ENCODE assay signal across 12 cellular contexts in the genomic region with DNA sequence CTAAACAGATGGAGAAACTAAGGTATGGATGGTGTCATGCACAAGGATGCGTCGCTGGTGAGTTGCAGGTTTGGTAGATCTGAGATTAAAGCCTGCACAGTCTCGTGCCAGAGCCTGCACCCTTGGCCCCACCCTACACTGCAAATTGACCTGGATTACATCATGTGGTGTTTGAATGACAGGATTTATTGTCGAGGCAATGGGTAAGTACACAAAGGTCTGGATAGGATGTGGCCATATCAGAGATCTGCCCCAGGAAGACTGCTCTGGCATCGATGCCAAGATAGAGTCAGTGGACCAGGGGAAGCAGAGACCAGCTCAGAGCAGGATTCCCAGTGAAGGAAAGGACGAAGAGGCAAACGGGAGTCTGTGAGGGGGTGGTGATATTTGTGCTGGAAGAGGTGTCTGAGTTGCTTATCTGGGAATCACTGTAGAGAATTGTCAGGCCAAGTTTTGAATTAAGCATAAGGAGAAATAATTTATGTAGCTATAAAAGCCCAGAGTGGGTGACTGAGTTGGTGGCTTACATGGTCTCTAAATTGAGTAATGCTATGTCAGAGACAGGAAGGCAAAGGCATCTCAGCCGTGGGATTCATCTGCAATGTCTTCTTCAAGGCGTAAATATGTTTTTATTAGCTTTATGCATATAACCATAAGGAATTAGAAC.
"Had no signal": no experiment of that assay in that cellular context is flagged by ENCODE, and none has a peak within 500 bp of the region (broad histone marks: within the 10 kb centered on the region; RNA-seq: fewer than 3 reads in every experiment).

No MANE protein-coding gene starts in this region.

- H3K4me3 Mint-ChIP-seq: activated CD4-positive, alpha-beta memory T cell treated with anti-CD3 and anti-CD28 coated beads for 36 hours; activated CD4-positive, alpha-beta T cell treated with anti-CD3 and anti-CD28 coated beads for 36 hours; activated T-cell treated with anti-CD3 and anti-CD28 coated beads, Interleukin-2, amount 50 U/mL, for 4 hours; memory B cell; natural killer cell; stimulated activated naive B cell treated with anti-CD40 and anti-IgM and Interleukin-4, amounts not matched to agents 10 μg/mL and 1 μg/mL and 100 μg/mL, for 72 hours had no signal

- H3K36me3 Mint-ChIP-seq: activated CD4-positive, alpha-beta memory T cell treated with anti-CD3 and anti-CD28 coated beads for 36 hours; activated naive CD4-positive, alpha-beta T cell treated with anti-CD3 and anti-CD28 coated beads, Interleukin-2, amount 50 U/mL, for 72 hours; memory B cell; natural killer cell; stimulated activated naive B cell treated with anti-CD40 and anti-IgM and Interleukin-4, amounts not matched to agents 10 μg/mL and 1 μg/mL and 100 μg/mL, for 72 hours had no signal

- H3K4me1 Mint-ChIP-seq: activated CD4-positive, alpha-beta T cell treated with anti-CD3 and anti-CD28 coated beads for 36 hours; memory B cell; natural killer cell; stimulated activated naive B cell treated with anti-CD40 and anti-IgM and Interleukin-4, amounts not matched to agents 10 μg/mL and 1 μg/mL and 100 μg/mL, for 72 hours had no signal

- H3K27ac Mint-ChIP-seq: activated CD4-positive, alpha-beta memory T cell treated with anti-CD3 and anti-CD28 coated beads for 36 hours; activated CD4-positive, alpha-beta T cell treated with anti-CD3 and anti-CD28 coated beads for 36 hours; activated naive CD4-positive, alpha-beta T cell treated with anti-CD3 and anti-CD28 coated beads, Interleukin-2, amount 50 U/mL, for 72 hours; memory B cell; natural killer cell; stimulated activated naive B cell treated with anti-CD40 and anti-IgM and Interleukin-4, amounts not matched to agents 10 μg/mL and 1 μg/mL and 100 μg/mL, for 72 hours had no signal

- ATAC-seq: activated CD4-positive, alpha-beta T cell treated with anti-CD3 and anti-CD28 coated beads for 36 hours; activated naive CD4-positive, alpha-beta T cell treated with anti-CD3 and anti-CD28 coated beads, Interleukin-2, amount 50 U/mL, for 72 hours; activated T-cell treated with anti-CD3 and anti-CD28 coated beads, Interleukin-2, amount 50 U/mL, for 4 hours; natural killer cell; stimulated activated naive B cell treated with anti-CD40 and anti-IgM and Interleukin-4, amounts not matched to agents 10 μg/mL and 1 μg/mL and 100 μg/mL, for 72 hours had no signal

- H3K9me3 Mint-ChIP-seq: activated CD4-positive, alpha-beta memory T cell treated with anti-CD3 and anti-CD28 coated beads for 36 hours; activated naive CD4-positive, alpha-beta T cell treated with anti-CD3 and anti-CD28 coated beads, Interleukin-2, amount 50 U/mL, for 72 hours; activated T-cell treated with anti-CD3 and anti-CD28 coated beads, Interleukin-2, amount 50 U/mL, for 4 hours; memory B cell; natural killer cell; stimulated activated naive B cell treated with anti-CD40 and anti-IgM and Interleukin-4, amounts not matched to agents 10 μg/mL and 1 μg/mL and 100 μg/mL, for 72 hours had no signal

- DNase-seq: activated CD4-positive, alpha-beta memory T cell treated with anti-CD3 and anti-CD28 coated beads for 36 hours; activated CD4-positive, alpha-beta T cell treated with anti-CD3 and anti-CD28 coated beads for 36 hours; activated effector memory CD4-positive, alpha-beta T cell treated with anti-CD3 and anti-CD28 coated beads, Interleukin-2, amount 50 U/mL, for 16 hours; activated T-cell treated with anti-CD3 and anti-CD28 coated beads, Interleukin-2, amount 50 U/mL, for 4 hours; kidney; left ventricle myocardium inferior; natural killer cell; stimulated activated CD4-positive, alpha-beta T cell treated with anti-CD3 and anti-CD28 coated beads, Interleukin-4, amount 100 ng/mL, for 1 hour; stimulated activated naive B cell treated with anti-CD40 and anti-IgM and Interleukin-4, amounts not matched to agents 10 μg/mL and 1 μg/mL and 100 μg/mL, for 72 hours; tibial artery had no signal
